ENCODE assay signal across 28 cellular contexts in genomic region chr4:26337612-26338011, GRCh38.
"Had no signal": no experiment of that assay in that cellular context is flagged by ENCODE, and none has a peak within 500 bp of the region (broad histone marks: within the 10 kb centered on the region; RNA-seq: fewer than 3 reads in every experiment).

No MANE protein-coding gene starts in this region.

- H3K27me3 Mint-ChIP-seq: activated CD8-positive, alpha-beta T cell treated with anti-CD3 and anti-CD28 coated beads for 36 hours; activated naive CD8-positive, alpha-beta T cell treated with anti-CD3 and anti-CD28 coated beads for 36 hours; brain; natural killer cell treated with Interleukin-12 subunit alpha and Interleukin-12 subunit beta and Interleukin-15 and Interleukin-18, amount 100 ng/mL, for 72 hours had no signal

- H3K36me3 Mint-ChIP-seq: natural killer cell treated with Interleukin-12 subunit alpha and Interleukin-12 subunit beta and Interleukin-15 and Interleukin-18, amount 100 ng/mL, for 72 hours had no signal

- H3K36me3 ChIP-seq: adrenal gland, ascending aorta, cardiac muscle cell, heart right ventricle, lower lobe of right lung, right lobe of liver, thyroid gland, upper lobe of right lung had no signal

- H3K9me3 Mint-ChIP-seq: activated CD8-positive, alpha-beta T cell treated with anti-CD3 and anti-CD28 coated beads for 36 hours; activated naive CD4-positive, alpha-beta T cell treated with anti-CD3 and anti-CD28 coated beads for 36 hours; activated naive CD8-positive, alpha-beta T cell treated with anti-CD3 and anti-CD28 coated beads for 36 hours; activated T-cell treated with anti-CD3 and anti-CD28 coated beads, Interleukin-2, amount 50 U/mL, for 72 hours; natural killer cell treated with Interleukin-12 subunit alpha and Interleukin-12 subunit beta and Interleukin-15 and Interleukin-18, amount 100 ng/mL, for 72 hours had no signal

- H3K27ac Mint-ChIP-seq: activated CD8-positive, alpha-beta T cell treated with anti-CD3 and anti-CD28 coated beads for 36 hours; activated naive CD4-positive, alpha-beta T cell treated with anti-CD3 and anti-CD28 coated beads for 36 hours; activated naive CD8-positive, alpha-beta T cell treated with anti-CD3 and anti-CD28 coated beads for 36 hours; activated T-cell treated with anti-CD3 and anti-CD28 coated beads, Interleukin-2, amount 50 U/mL, for 72 hours; brain; natural killer cell treated with Interleukin-12 subunit alpha and Interleukin-12 subunit beta and Interleukin-15 and Interleukin-18, amount 100 ng/mL, for 72 hours had no signal

- H3K4me3 Mint-ChIP-seq: activated CD8-positive, alpha-beta T cell treated with anti-CD3 and anti-CD28 coated beads for 36 hours; activated naive CD4-positive, alpha-beta T cell treated with anti-CD3 and anti-CD28 coated beads for 36 hours; activated naive CD8-positive, alpha-beta T cell treated with anti-CD3 and anti-CD28 coated beads for 36 hours; brain; natural killer cell treated with Interleukin-12 subunit alpha and Interleukin-12 subunit beta and Interleukin-15 and Interleukin-18, amount 100 ng/mL, for 72 hours had no signal

- H3K4me3 ChIP-seq: adrenal gland, ascending aorta, cardiac muscle cell, coronary artery, heart right ventricle, lower lobe of right lung, mucosa of descending colon, right lobe of liver, thyroid gland, upper lobe of right lung had no signal

- H3K27ac ChIP-seq: adrenal gland, ascending aorta, cardiac muscle cell, coronary artery, foreskin keratinocyte, heart right ventricle, lower lobe of right lung, right lobe of liver, thyroid gland, upper lobe of right lung had no signal

- ATAC-seq: activated CD8-positive, alpha-beta T cell treated with anti-CD3 and anti-CD28 coated beads for 36 hours; activated T-cell treated with anti-CD3 and anti-CD28 coated beads, Interleukin-2, amount 50 U/mL, for 72 hours; foreskin keratinocyte; heart right ventricle; left lobe of liver; lower lobe of right lung; mucosa of descending colon; right lobe of liver; stimulated activated naive CD8-positive, alpha-beta T cell treated with anti-CD3 and anti-CD28 coated beads, Interleukin-15, Interleukin-2, amounts not matched to agents 100 U/mL and 50 U/mL, for 24 hours; upper lobe of right lung had no signal

- DNase-seq: activated CD4-positive, alpha-beta T cell treated with anti-CD3 and anti-CD28 coated beads, Interleukin-2, amount 50 U/mL, for 1 hour; activated CD4-positive, CD25-positive, alpha-beta regulatory T cell treated with anti-CD3 and anti-CD28 coated beads, Interleukin-2, amount 50 U/mL, for 72 hours; activated CD8-positive, alpha-beta T cell treated with anti-CD3 and anti-CD28 coated beads for 36 hours; activated effector memory CD4-positive, alpha-beta T cell treated with anti-CD3 and anti-CD28 coated beads, Interleukin-2, amount 50 U/mL, for 16 hours; activated naive CD4-positive, alpha-beta T cell treated with anti-CD3 and anti-CD28 coated beads for 36 hours; activated naive CD8-positive, alpha-beta T cell treated with anti-CD3 and anti-CD28 coated beads for 36 hours; activated T-cell treated with anti-CD3 and anti-CD28 coated beads, Interleukin-2, amount 50 U/mL, for 72 hours; adrenal gland; foreskin keratinocyte; heart right ventricle; lower lobe of right lung; mesendoderm; mucosa of descending colon; posterior cingulate gyrus; right lobe of liver; stimulated activated CD4-positive, alpha-beta T cell treated with anti-CD3 and anti-CD28 coated beads, Interleukin-2, amount 100 ng/mL, for 48 hours; stimulated activated naive CD8-positive, alpha-beta T cell treated with anti-CD3 and anti-CD28 coated beads, Interleukin-15, Interleukin-2, amounts not matched to agents 100 U/mL and 50 U/mL, for 24 hours; substantia nigra; T-helper 1 cell; thyroid gland; upper lobe of right lung had no signal

- H3K9me3 ChIP-seq: adrenal gland, ascending aorta, heart right ventricle, lower lobe of right lung, mucosa of descending colon, right lobe of liver, thyroid gland, upper lobe of right lung had no signal

- H3K27me3 ChIP-seq: adrenal gland, ascending aorta, cardiac muscle cell, foreskin keratinocyte, heart right ventricle, right lobe of liver, thyroid gland, upper lobe of right lung had no signal

- FAIRE-seq: endothelial cell of umbilical vein had no signal
